9 cellular contexts compared by ENCODE assay signal in the genomic region with DNA sequence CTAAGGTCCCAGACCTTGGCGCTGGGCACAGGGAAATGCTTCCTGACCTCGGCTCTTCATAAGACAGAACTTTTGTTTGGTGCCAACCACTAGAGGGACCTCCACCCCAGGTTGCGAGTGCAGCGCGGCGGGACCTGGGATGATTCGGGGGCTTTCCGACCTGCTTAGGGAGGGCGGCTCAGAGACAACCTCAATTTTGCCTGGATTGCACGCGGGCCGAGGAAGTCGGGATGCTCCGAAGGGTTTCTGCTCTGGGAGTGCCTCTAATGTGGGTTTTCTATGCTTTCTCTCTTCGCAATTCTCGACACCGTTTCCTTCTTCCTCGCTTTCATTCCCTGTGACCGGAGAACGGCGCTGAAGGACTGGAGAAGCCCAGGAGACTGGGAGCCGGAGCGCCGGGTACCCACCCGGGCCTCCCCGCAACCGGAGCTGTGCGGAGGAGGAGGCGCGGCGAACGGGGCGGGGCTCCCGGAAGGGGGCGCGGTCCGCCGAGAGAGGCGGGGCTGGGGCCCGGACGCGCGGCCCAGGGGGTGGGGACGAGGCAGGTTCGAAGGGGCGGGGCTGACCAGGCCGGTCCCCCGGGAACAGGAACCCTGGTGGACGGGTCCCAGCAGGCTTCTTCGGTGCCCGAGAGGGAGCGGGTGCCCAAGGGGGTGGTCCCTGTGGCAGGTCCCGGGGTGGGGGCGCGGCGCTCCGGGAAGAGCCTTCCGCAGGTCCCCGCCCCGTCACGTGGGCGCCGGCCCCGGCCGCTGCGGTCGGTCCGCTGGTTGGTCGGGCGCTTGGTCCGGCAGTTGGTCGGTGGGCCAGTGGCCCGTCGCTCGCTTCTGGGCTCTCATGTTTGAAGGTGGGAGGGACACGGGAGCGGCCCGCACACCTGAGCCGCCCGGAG. TPM values are rescaled to one million over a fixed set of nuclear protein-coding genes. Genes with fewer than 3 reads are reported as not detected.
A peak's percentile ranks its signal among the peaks of the same experiment; 100 is the strongest.
DNase-seq lines count a peak whose midpoint lies in the region; ATAC-seq and TF ChIP-seq lines count a peak whose summit lies in the region.
"Had no signal": no experiment of that assay in that cellular context is flagged by ENCODE, and none has a peak within 500 bp of the region (broad histone marks: within the 10 kb centered on the region; RNA-seq: fewer than 3 reads in every experiment).

A gene (plus strand): TSS at position 790 of the 889 bp plus-strand sequence. CDS start 35,477 bp downstream, outside the sequence.

- H3K36me3 Mint-ChIP-seq in WTC11: no peaks in the 10 kb centered on the region

- peak within 1 kb of the TSS; percentile 63 for H3K27ac Mint-ChIP-seq in WTC11

- no peak for TF ChIP-seq CTCF in WTC11 (IDR thresholded peaks at IDR 0.05)

- no peaks in the 10 kb centered on the region; the same call in 1 of the 2 replicates for H3K9me3 Mint-ChIP-seq in WTC11

- H3K4me1 Mint-ChIP-seq in WTC11: peaks cover 41% of the 10 kb centered on the region

- DNase-seq in NCI-H1417 (lab: John Stamatoyannopoulos, UW): peak; percentile 69 to 73 (median 70)
- DNase-seq in NCI-H1417 treated with DMSO at 0.1 percent for 48 hours (lab: John Stamatoyannopoulos, UW): no peak
- peak; percentile 67 to 79 for DNase-seq in NCI-H1930 (lab: John Stamatoyannopoulos, UW)
- peak; percentile 83 for DNase-seq in WTC11 (ENCODE audit: low spot score)
- peak in 60 of 61 donors; percentile 32 to 95 (median 78) for DNase-seq in caudate nucleus (lab: John Stamatoyannopoulos, UW)
- peak; percentile 92 for DNase-seq in islet precursor cell
- DNase-seq in stimulated activated CD4-positive, alpha-beta T cell treated with anti-CD3 and anti-CD28 coated beads, Interleukin-12 subunit alpha, Interleukin-12 subunit beta, amount 100 ng/mL, for 4 hours: peak; percentile 84
- DNase-seq: DND-41 had no signal

- POLR2A ChIA-PET in WTC11 (lab: Charles Lee): interaction anchor here (0.6 kb wide), 2 partner anchors 261 to 829 kb away, joined by 3 to 5 read pairs; a partner anchor contains a TSS

- H3K4me3 Mint-ChIP-seq in WTC11: peak within 1 kb of the TSS; percentile 83

- ATAC-seq in HG02678 (IDR thresholded peaks at IDR 0.05; ENCODE audit: unreplicated experiment) (peak; percentile 74), WTC11 (peak; percentile 83)

- H3K27me3 Mint-ChIP-seq in WTC11 (ENCODE audit: low read depth): peaks cover 24% of the 10 kb centered on the region

- peak within 1 kb of the TSS; percentile 99 for H3K27ac ChIP-seq in caudate nucleus (ENCODE audit: low read depth, low read length)

- CTCF ChIA-PET in WTC11 (lab: Charles Lee): interaction anchor here (0.6 to 4.3 kb wide), 19 partner anchors 9 to 701 kb away, joined by 3 to 46 read pairs (median 4); a partner anchor contains a TSS

TF ChIP-seq in WTC11, 78 proteins besides CTCF, POLR2A, EP300 and RAD21 (continues in another document):
- TF ChIP-seq ZNF416 (CRISPR knock-in tag; IDR thresholded peaks at IDR 0.05) (no peak), MYBL2 (CRISPR knock-in tag; IDR thresholded peaks at IDR 0.05) (peak; percentile 65; the same call in 1 of the 2 replicates), ZNF396 (CRISPR knock-in tag; IDR thresholded peaks at IDR 0.05; ENCODE audit: borderline replicate concordance) (no peak), ZNF423 (CRISPR knock-in tag; IDR thresholded peaks at IDR 0.05) (no peak)
- TF ChIP-seq, protein P1, sequence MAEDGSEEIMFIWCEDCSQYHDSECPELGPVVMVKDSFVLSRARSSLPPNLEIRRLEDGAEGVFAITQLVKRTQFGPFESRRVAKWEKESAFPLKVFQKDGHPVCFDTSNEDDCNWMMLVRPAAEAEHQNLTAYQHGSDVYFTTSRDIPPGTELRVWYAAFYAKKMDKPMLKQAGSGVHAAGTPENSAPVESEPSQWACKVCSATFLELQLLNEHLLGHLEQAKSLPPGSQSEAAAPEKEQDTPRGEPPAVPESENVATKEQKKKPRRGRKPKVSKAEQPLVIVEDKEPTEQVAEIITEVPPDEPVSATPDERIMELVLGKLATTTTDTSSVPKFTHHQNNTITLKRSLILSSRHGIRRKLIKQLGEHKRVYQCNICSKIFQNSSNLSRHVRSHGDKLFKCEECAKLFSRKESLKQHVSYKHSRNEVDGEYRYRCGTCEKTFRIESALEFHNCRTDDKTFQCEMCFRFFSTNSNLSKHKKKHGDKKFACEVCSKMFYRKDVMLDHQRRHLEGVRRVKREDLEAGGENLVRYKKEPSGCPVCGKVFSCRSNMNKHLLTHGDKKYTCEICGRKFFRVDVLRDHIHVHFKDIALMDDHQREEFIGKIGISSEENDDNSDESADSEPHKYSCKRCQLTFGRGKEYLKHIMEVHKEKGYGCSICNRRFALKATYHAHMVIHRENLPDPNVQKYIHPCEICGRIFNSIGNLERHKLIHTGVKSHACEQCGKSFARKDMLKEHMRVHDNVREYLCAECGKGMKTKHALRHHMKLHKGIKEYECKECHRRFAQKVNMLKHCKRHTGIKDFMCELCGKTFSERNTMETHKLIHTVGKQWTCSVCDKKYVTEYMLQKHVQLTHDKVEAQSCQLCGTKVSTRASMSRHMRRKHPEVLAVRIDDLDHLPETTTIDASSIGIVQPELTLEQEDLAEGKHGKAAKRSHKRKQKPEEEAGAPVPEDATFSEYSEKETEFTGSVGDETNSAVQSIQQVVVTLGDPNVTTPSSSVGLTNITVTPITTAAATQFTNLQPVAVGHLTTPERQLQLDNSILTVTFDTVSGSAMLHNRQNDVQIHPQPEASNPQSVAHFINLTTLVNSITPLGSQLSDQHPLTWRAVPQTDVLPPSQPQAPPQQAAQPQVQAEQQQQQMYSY (CRISPR knock-in tag; IDR thresholded peaks at IDR 0.05): no peak
- TF ChIP-seq, protein P2, sequence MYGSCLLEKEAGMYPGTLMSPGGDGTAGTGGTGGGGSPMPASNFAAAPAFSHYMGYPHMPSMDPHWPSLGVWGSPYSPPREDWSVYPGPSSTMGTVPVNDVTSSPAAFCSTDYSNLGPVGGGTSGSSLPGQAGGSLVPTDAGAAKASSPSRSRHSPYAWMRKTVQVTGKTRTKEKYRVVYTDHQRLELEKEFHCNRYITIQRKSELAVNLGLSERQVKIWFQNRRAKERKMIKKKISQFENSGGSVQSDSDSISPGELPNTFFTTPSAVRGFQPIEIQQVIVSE (CRISPR knock-in tag; IDR thresholded peaks at IDR 0.05; ENCODE audit: borderline replicate concordance): no peak
- TF ChIP-seq, protein P3, sequence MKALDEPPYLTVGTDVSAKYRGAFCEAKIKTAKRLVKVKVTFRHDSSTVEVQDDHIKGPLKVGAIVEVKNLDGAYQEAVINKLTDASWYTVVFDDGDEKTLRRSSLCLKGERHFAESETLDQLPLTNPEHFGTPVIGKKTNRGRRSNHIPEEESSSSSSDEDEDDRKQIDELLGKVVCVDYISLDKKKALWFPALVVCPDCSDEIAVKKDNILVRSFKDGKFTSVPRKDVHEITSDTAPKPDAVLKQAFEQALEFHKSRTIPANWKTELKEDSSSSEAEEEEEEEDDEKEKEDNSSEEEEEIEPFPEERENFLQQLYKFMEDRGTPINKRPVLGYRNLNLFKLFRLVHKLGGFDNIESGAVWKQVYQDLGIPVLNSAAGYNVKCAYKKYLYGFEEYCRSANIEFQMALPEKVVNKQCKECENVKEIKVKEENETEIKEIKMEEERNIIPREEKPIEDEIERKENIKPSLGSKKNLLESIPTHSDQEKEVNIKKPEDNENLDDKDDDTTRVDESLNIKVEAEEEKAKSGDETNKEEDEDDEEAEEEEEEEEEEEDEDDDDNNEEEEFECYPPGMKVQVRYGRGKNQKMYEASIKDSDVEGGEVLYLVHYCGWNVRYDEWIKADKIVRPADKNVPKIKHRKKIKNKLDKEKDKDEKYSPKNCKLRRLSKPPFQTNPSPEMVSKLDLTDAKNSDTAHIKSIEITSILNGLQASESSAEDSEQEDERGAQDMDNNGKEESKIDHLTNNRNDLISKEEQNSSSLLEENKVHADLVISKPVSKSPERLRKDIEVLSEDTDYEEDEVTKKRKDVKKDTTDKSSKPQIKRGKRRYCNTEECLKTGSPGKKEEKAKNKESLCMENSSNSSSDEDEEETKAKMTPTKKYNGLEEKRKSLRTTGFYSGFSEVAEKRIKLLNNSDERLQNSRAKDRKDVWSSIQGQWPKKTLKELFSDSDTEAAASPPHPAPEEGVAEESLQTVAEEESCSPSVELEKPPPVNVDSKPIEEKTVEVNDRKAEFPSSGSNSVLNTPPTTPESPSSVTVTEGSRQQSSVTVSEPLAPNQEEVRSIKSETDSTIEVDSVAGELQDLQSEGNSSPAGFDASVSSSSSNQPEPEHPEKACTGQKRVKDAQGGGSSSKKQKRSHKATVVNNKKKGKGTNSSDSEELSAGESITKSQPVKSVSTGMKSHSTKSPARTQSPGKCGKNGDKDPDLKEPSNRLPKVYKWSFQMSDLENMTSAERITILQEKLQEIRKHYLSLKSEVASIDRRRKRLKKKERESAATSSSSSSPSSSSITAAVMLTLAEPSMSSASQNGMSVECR (CRISPR knock-in tag; IDR thresholded peaks at IDR 0.05; ENCODE audit: borderline replicate concordance): no peak; the same call in 1 of the 2 replicates
- TF ChIP-seq, protein P4, sequence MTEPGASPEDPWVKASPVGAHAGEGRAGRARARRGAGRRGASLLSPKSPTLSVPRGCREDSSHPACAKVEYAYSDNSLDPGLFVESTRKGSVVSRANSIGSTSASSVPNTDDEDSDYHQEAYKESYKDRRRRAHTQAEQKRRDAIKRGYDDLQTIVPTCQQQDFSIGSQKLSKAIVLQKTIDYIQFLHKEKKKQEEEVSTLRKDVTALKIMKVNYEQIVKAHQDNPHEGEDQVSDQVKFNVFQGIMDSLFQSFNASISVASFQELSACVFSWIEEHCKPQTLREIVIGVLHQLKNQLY (CRISPR knock-in tag; IDR thresholded peaks at IDR 0.05): no peak
- TF ChIP-seq, protein P5, sequence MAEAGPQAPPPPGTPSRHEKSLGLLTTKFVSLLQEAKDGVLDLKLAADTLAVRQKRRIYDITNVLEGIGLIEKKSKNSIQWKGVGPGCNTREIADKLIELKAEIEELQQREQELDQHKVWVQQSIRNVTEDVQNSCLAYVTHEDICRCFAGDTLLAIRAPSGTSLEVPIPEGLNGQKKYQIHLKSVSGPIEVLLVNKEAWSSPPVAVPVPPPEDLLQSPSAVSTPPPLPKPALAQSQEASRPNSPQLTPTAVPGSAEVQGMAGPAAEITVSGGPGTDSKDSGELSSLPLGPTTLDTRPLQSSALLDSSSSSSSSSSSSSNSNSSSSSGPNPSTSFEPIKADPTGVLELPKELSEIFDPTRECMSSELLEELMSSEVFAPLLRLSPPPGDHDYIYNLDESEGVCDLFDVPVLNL (CRISPR knock-in tag; IDR thresholded peaks at IDR 0.05; ENCODE audit: borderline replicate concordance, low read depth): no peak

RNA-seq across cellular contexts. Expression of the gene that starts here (rescaled TPM):
- total RNA-seq in WTC11 (2021): 12.5 to 21.4 TPM (median 12.9 TPM) in 3 replicates
